In the genomic region with DNA sequence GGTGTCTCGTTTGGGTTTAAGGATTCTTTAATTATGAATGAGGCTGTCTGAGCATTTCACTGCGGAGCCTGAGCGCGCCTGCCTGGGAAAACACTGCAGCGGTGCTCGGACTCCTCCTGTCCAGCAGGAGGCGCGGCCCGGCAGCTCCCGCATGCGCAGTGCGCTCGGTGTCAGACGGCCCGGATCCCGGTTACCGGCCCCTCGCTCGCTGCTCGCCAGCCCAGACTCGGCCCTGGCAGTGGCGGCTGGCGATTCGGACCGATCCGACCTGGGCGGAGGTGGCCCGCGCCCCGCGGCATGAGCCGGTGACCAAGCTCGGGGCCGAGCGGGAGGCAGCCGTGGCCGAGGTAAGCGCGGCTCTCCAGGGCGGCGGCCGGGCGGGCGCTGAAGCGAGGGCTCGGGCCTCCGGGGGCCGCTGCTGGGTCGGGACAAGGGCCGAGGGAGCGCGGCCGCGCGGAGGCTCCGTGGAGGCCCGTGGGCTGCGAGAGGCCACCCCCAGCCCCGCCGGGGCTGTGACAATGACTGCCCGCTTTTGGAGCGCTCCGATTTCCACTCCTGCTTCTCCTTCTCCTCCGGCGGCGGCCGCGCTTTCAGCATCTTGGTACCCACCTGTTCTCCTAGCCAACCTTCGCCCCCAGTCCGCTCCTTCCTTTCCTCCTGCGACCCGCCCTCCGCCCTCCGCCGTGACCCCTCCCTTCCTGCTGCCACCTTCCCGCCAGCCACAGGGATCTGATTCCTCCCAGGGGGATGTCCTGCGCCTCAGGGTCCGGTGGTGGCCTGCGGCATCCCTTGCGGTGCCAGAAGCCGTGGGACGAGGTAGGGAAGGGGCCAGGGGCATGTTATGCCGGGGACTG, we compare ENCODE assay signal across 1 cellular context.
TF ChIP-seq lines count a peak whose summit lies in the region.

A gene (plus strand): TSS at position 173 of the 854 bp plus-strand sequence. CDS start 12,035 bp downstream, outside the sequence.

TF ChIP-seq in WTC11, 78 proteins besides CTCF, POLR2A, EP300 and RAD21 (continued from another document):
- TF ChIP-seq, protein P1, sequence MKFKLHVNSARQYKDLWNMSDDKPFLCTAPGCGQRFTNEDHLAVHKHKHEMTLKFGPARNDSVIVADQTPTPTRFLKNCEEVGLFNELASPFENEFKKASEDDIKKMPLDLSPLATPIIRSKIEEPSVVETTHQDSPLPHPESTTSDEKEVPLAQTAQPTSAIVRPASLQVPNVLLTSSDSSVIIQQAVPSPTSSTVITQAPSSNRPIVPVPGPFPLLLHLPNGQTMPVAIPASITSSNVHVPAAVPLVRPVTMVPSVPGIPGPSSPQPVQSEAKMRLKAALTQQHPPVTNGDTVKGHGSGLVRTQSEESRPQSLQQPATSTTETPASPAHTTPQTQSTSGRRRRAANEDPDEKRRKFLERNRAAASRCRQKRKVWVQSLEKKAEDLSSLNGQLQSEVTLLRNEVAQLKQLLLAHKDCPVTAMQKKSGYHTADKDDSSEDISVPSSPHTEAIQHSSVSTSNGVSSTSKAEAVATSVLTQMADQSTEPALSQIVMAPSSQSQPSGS (CRISPR knock-in tag; IDR thresholded peaks at IDR 0.05; ENCODE audit: borderline replicate concordance, low read depth) = no peak
- TF ChIP-seq, protein P2, sequence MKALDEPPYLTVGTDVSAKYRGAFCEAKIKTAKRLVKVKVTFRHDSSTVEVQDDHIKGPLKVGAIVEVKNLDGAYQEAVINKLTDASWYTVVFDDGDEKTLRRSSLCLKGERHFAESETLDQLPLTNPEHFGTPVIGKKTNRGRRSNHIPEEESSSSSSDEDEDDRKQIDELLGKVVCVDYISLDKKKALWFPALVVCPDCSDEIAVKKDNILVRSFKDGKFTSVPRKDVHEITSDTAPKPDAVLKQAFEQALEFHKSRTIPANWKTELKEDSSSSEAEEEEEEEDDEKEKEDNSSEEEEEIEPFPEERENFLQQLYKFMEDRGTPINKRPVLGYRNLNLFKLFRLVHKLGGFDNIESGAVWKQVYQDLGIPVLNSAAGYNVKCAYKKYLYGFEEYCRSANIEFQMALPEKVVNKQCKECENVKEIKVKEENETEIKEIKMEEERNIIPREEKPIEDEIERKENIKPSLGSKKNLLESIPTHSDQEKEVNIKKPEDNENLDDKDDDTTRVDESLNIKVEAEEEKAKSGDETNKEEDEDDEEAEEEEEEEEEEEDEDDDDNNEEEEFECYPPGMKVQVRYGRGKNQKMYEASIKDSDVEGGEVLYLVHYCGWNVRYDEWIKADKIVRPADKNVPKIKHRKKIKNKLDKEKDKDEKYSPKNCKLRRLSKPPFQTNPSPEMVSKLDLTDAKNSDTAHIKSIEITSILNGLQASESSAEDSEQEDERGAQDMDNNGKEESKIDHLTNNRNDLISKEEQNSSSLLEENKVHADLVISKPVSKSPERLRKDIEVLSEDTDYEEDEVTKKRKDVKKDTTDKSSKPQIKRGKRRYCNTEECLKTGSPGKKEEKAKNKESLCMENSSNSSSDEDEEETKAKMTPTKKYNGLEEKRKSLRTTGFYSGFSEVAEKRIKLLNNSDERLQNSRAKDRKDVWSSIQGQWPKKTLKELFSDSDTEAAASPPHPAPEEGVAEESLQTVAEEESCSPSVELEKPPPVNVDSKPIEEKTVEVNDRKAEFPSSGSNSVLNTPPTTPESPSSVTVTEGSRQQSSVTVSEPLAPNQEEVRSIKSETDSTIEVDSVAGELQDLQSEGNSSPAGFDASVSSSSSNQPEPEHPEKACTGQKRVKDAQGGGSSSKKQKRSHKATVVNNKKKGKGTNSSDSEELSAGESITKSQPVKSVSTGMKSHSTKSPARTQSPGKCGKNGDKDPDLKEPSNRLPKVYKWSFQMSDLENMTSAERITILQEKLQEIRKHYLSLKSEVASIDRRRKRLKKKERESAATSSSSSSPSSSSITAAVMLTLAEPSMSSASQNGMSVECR (CRISPR knock-in tag; IDR thresholded peaks at IDR 0.05; ENCODE audit: borderline replicate concordance) = peak; percentile 37; the same call in 1 of the 2 replicates
- no peak for TF ChIP-seq TCF7 (CRISPR knock-in tag; IDR thresholded peaks at IDR 0.05; ENCODE audit: low read depth)
- TF ChIP-seq, protein P3, sequence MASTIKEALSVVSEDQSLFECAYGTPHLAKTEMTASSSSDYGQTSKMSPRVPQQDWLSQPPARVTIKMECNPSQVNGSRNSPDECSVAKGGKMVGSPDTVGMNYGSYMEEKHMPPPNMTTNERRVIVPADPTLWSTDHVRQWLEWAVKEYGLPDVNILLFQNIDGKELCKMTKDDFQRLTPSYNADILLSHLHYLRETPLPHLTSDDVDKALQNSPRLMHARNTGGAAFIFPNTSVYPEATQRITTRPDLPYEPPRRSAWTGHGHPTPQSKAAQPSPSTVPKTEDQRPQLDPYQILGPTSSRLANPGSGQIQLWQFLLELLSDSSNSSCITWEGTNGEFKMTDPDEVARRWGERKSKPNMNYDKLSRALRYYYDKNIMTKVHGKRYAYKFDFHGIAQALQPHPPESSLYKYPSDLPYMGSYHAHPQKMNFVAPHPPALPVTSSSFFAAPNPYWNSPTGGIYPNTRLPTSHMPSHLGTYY (CRISPR knock-in tag; IDR thresholded peaks at IDR 0.05) = no peak
